ENCODE assay signal across 8 cellular contexts in the genomic region with DNA sequence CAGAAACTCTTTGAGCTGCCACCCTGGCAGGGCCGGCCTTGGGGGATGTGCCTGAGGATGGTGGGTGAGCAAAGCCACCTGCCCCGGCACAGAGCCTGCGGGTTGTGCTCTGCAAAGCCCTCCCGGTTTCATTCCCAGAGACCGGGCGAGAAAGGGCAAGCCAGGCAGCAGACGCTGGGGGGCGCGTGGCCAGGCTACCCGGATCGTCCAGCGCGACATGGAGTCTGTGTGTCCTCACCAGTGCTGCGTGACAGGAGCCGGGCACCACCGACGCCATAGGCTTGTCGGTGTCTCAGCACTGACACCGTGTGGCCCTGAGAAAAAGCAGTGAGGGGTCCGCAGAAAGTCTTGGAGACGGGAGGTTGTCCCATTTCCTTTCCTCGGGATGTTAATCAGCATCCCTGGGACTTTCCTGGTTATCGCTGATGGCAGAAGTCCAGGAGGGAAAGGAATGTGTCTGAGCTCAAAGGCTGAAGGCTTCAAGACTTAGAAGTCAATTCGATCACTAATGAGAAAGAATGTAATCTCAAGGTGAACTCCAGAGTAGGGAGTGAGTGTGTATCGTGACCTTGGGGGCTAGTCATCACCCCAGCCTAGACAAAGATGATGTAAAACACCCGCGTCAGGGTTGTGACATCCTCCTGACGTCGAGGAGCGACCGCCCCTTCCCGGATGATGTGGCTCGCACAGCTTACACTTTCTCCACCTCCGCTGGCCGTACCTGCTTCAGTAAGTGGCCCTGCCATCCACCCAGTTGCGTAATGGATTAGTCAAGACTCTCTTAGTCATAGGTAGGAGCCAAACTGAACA. TPM values are rescaled to one million over a fixed set of nuclear protein-coding genes. Genes with fewer than 3 reads are reported as not detected.
DNase-seq lines count a peak whose midpoint lies in the region; ATAC-seq and TF ChIP-seq lines count a peak whose summit lies in the region.

No MANE protein-coding gene starts in this region.

- H3K27me3 ChIP-seq in DOHH2 (ENCODE audit: control insufficient read depth, low read length): peaks cover 44% of the 10 kb centered on the region
- 0 out of 2 replicates have a peak, but pooled peaks cover 3% of the 10 kb centered on the region for H3K27me3 ChIP-seq in Karpas-422 (ENCODE audit: low read length)
- H3K27me3 ChIP-seq in osteoblast (ENCODE audit: insufficient read depth, low read length): peaks cover 52% of the 10 kb centered on the region
- no peaks in the 10 kb centered on the region for H3K27me3 ChIP-seq in upper lobe of right lung

- H3K79me2 ChIP-seq in DOHH2 (ENCODE audit: control insufficient read depth, low read length) (no peaks in the 10 kb centered on the region), Karpas-422 (ENCODE audit: low read length) (no peaks in the 10 kb centered on the region), osteoblast (ENCODE audit: insufficient read depth, low read length) (no peaks in the 10 kb centered on the region)

- intact Hi-C loops in Right ventricle myocardium inferior (cut with DNase I) (loop anchor here (10.0 kb wide), 1 partner anchor 132 kb away; no protein-coding TSS in a partner anchor), upper lobe of right lung (cut with DNase I) (loop anchor here (5.0 kb wide), 1 partner anchor 65 kb away; no protein-coding TSS in a partner anchor)

- ATAC-seq in activated naive CD4-positive, alpha-beta T cell treated with anti-CD3 and anti-CD28 coated beads, Interleukin-2, amount 50 U/mL, for 72 hours: peak; percentile 84 to 85
- ATAC-seq in Right ventricle myocardium inferior (peak; percentile 94), upper lobe of right lung (peak; percentile 88), GM18858 (IDR thresholded peaks at IDR 0.05; ENCODE audit: unreplicated experiment) (no peak)

- H3K4me2 ChIP-seq in DOHH2 (ENCODE audit: low read length) (peak overlapping the region; percentile 54), Karpas-422 (ENCODE audit: low read depth, low read length, poor library complexity, severe bottlenecking) (no peak overlapping the region), osteoblast (ENCODE audit: insufficient read depth, low read length) (peak overlapping the region; percentile 73)

- no peak overlapping the region for H3K9ac ChIP-seq in Karpas-422 (ENCODE audit: low read length)

- H3K27ac ChIP-seq in DOHH2 (ENCODE audit: low read depth, low read length): no peak overlapping the region
- no peak overlapping the region for H3K27ac ChIP-seq in Karpas-422 (ENCODE audit: low read length)
- H3K27ac ChIP-seq in osteoblast (ENCODE audit: low read depth, low read length): no peak overlapping the region
- peak overlapping the region; percentile 77 for H3K27ac ChIP-seq in upper lobe of right lung

- H3K36me3 Mint-ChIP-seq in activated naive CD4-positive, alpha-beta T cell treated with anti-CD3 and anti-CD28 coated beads, Interleukin-2, amount 50 U/mL, for 72 hours: no peaks in the 10 kb centered on the region

- H3K4me3 ChIP-seq in DOHH2 (ENCODE audit: low read length): peak overlapping the region; percentile 14; the same call in 1 of the 2 replicates
- H3K4me3 ChIP-seq in Karpas-422 (ENCODE audit: low read length): no peak overlapping the region
- peak overlapping the region; percentile 44 for H3K4me3 ChIP-seq in osteoblast (ENCODE audit: insufficient read depth, low read length)
- H3K4me3 ChIP-seq in upper lobe of right lung: peak overlapping the region; percentile 12

- H3K36me3 ChIP-seq in DOHH2 (ENCODE audit: control insufficient read depth, low read length) (no peaks in the 10 kb centered on the region), Karpas-422 (ENCODE audit: insufficient read depth, low read length) (no peaks in the 10 kb centered on the region), osteoblast (ENCODE audit: insufficient read depth, low read length) (no peaks in the 10 kb centered on the region), upper lobe of right lung (no peaks in the 10 kb centered on the region)

- H2AFZ ChIP-seq in Karpas-422 (ENCODE audit: low read length): no peak overlapping the region
- peak overlapping the region; percentile 44 for H2AFZ ChIP-seq in osteoblast (ENCODE audit: low read length)

- H3K27ac Mint-ChIP-seq in activated naive CD4-positive, alpha-beta T cell treated with anti-CD3 and anti-CD28 coated beads, Interleukin-2, amount 50 U/mL, for 72 hours: peak overlapping the region in 1 of 2 donors; percentile 70

- H3K9me2 ChIP-seq in DOHH2 (replicated peaks; ENCODE audit: control insufficient read depth, low read length): no peaks in the 10 kb centered on the region
- no peaks in the 10 kb centered on the region for H3K9me2 ChIP-seq in Karpas-422 (replicated peaks; ENCODE audit: insufficient read depth, low read length)

- TF ChIP-seq CTCF in DOHH2 (IDR thresholded peaks at IDR 0.05; ENCODE audit: low read depth, low read length, poor library complexity, severe bottlenecking) (peak; percentile 64), osteoblast (IDR thresholded peaks at IDR 0.05; ENCODE audit: extremely low read depth, low read depth, low read length) (peak; percentile 56), upper lobe of right lung (IDR thresholded peaks at IDR 0.05) (peak; percentile 61)

- no peaks in the 10 kb centered on the region for H3F3A ChIP-seq in DOHH2 (ENCODE audit: control insufficient read depth, insufficient read depth)

- peak; percentile 65 for DNase-seq in Karpas-422
- peak; percentile 33 for DNase-seq in SIG-M5 (lab: John Stamatoyannopoulos, UW)
- peak in 1 of 2 donors; percentile 57 for DNase-seq in activated naive CD4-positive, alpha-beta T cell treated with anti-CD3 and anti-CD28 coated beads, Interleukin-2, amount 50 U/mL, for 72 hours (ENCODE audit: low spot score in 2 of 2)
- DNase-seq in Right ventricle myocardium inferior (ENCODE audit: missing footprints): peak; percentile 83
- DNase-seq in osteoblast (ENCODE audit: insufficient read length, low spot score, missing footprints): peak; percentile 86
- DNase-seq in upper lobe of right lung: peak; percentile 92

- no peaks in the 10 kb centered on the region for H3K9me3 Mint-ChIP-seq in activated naive CD4-positive, alpha-beta T cell treated with anti-CD3 and anti-CD28 coated beads, Interleukin-2, amount 50 U/mL, for 72 hours

- H3K4me1 ChIP-seq in DOHH2 (ENCODE audit: control insufficient read depth, low read length) (no peaks in the 10 kb centered on the region; the same call in 1 of the 2 replicates), Karpas-422 (ENCODE audit: low read length) (no peaks in the 10 kb centered on the region), osteoblast (ENCODE audit: insufficient read depth, low read length) (peaks cover 9% of the 10 kb centered on the region), upper lobe of right lung (peaks cover 13% of the 10 kb centered on the region)

- H3K9me3 ChIP-seq in DOHH2 (ENCODE audit: control insufficient read depth, insufficient read depth, low read length): no peaks in the 10 kb centered on the region
- H3K9me3 ChIP-seq in Karpas-422 (ENCODE audit: low read length): no peaks in the 10 kb centered on the region
- H3K9me3 ChIP-seq in osteoblast (ENCODE audit: low read depth, low read length): no peaks in the 10 kb centered on the region
- H3K9me3 ChIP-seq in upper lobe of right lung: no peaks in the 10 kb centered on the region

- H4K20me1 ChIP-seq in DOHH2 (ENCODE audit: control insufficient read depth, insufficient read depth, low read depth, low read length) (no peaks in the 10 kb centered on the region), Karpas-422 (ENCODE audit: insufficient read depth, low read depth, low read length) (no peaks in the 10 kb centered on the region), osteoblast (ENCODE audit: insufficient read depth, low read length) (no peaks in the 10 kb centered on the region)

RNA-seq across cellular contexts. Expression of a gene that starts 36.3 kb away (rescaled TPM):
- total RNA-seq in Karpas-422 (2014; rRNA removed; shearing (Covaris generic); ENCODE audit: low replicate concordance): not detected in 2 replicates
- total RNA-seq in activated naive CD4-positive, alpha-beta T cell treated with anti-CD3 and anti-CD28 coated beads, Interleukin-2, amount 50 U/mL, for 72 hours: not detected
- total RNA-seq in Right ventricle myocardium inferior: 0.05 TPM
- not detected in 2 replicates for total RNA-seq in osteoblast
- 1.5 TPM for total RNA-seq in upper lobe of right lung

RNA-seq across cellular contexts. Expression of a gene that starts 37.2 kb away (rescaled TPM):
- total RNA-seq in Karpas-422 (2014; rRNA removed; shearing (Covaris generic); ENCODE audit: low replicate concordance): not detected in 2 replicates
- not detected for total RNA-seq in activated naive CD4-positive, alpha-beta T cell treated with anti-CD3 and anti-CD28 coated beads, Interleukin-2, amount 50 U/mL, for 72 hours
- total RNA-seq in Right ventricle myocardium inferior (not detected), osteoblast (not detected in 2 replicates), upper lobe of right lung (not detected)
